ENCODE assay signal across 11 cellular contexts in the genomic region with DNA sequence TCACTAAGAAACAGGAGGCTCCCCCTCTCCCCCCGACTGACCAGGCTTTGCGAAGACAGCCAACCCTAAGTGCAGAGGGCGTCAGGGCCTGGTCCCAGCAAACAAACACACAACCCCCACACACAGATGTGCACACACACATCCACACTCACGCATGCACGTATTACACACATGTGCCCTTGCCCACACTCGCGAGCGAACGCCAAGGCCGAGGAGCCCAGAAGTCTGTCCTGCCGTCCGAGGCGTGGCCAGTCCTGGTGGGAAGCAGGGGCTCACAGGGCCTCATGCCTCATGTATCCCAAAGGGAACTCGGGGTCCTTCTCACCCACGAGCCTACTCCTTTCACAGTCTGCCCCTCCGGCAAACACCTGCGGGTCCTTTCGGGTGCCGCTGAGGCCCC. TPM values are rescaled to one million over a fixed set of nuclear protein-coding genes. Genes with fewer than 3 reads are reported as not detected.
A peak's percentile ranks its signal among the peaks of the same experiment; 100 is the strongest.
DNase-seq lines count a peak whose midpoint lies in the region; ATAC-seq and TF ChIP-seq lines count a peak whose summit lies in the region.
"Had no signal": no experiment of that assay in that cellular context is flagged by ENCODE, and none has a peak within 500 bp of the region (broad histone marks: within the 10 kb centered on the region; RNA-seq: fewer than 3 reads in every experiment).

No MANE protein-coding gene starts in this region.

- no peak overlapping the region for H3K4me3 ChIP-seq in CD4-positive, CD25-positive, alpha-beta regulatory T cell (ENCODE audit: low read depth, low read length)
- H3K4me3 ChIP-seq in HFF-Myc (replicated peaks; ENCODE audit: low read depth, low read length) (peak overlapping the region; percentile 96), adipocyte (ENCODE audit: low read length) (peak overlapping the region; percentile 87), spleen (peak overlapping the region in 3 of 8 donors; percentile 97 to 100 (median 99)), left lung (peak overlapping the region in 1 of 2 donors; percentile 80)

- no peak overlapping the region for H3K27ac ChIP-seq in CD4-positive, CD25-positive, alpha-beta regulatory T cell (ENCODE audit: insufficient read depth, low read length, poor library complexity, severe bottlenecking)
- H3K27ac ChIP-seq in spleen (no peak overlapping the region), left lung (no peak overlapping the region)
- H3K27ac ChIP-seq: adrenal gland had no signal

- TF ChIP-seq CTCF in HFF-Myc (IDR thresholded peaks at IDR 0.05; ENCODE audit: low read depth, low read length, missing control alignments) (no peak), nephron progenitor cell (IDR thresholded peaks at IDR 0.05) (no peak), spleen (IDR thresholded peaks at IDR 0.05 in 8 of 11, conservative IDR thresholded peaks at IDR 0.05 in 3 of 11) (no peak), left lung (IDR thresholded peaks at IDR 0.05) (no peak)

- H3K9me3 Mint-ChIP-seq in CD4-positive, CD25-positive, alpha-beta regulatory T cell = peaks cover 0 to 2% (median 0%) of the 10 kb centered on the region in 7 donors
- peaks cover 4% of the 10 kb centered on the region for H3K9me3 Mint-ChIP-seq in nephron progenitor cell

- H3K4me3 Mint-ChIP-seq in CD4-positive, CD25-positive, alpha-beta regulatory T cell = peak overlapping the region; percentile 62 to 87 (median 78)
- H3K4me3 Mint-ChIP-seq in nephron progenitor cell = peak overlapping the region; percentile 60

- TF ChIP-seq POLR2A in spleen (IDR thresholded peaks at IDR 0.05) = no peak

- no peak for DNase-seq in CD4-positive, CD25-positive, alpha-beta regulatory T cell
- no peak for DNase-seq in HFF-Myc (ENCODE audit: extremely low read depth, low read depth)
- no peak for DNase-seq in adipocyte (ENCODE audit: low read depth)
- no peak for DNase-seq in nephron progenitor cell
- DNase-seq in spleen = no peak
- no peak for DNase-seq in left lung
- DNase-seq in activated CD8-positive, alpha-beta memory T cell treated with anti-CD3 and anti-CD28 coated beads for 24 hours = no peak
- no peak for DNase-seq in mesenteric fat pad (ENCODE audit: low spot score)
- DNase-seq: adrenal gland, NCI-H2081 treated with DMSO at 0.1 percent for 48 hours had no signal

- intact Hi-C loops in spleen (cut with DNase I; ENCODE audit: low total_unique reads) = no loop called here
- intact Hi-C loops in left lung (cut with DNase I) = no loop called here

- peak overlapping the region; percentile 94 for H3K9ac ChIP-seq in adipocyte (ENCODE audit: low read length)

- ATAC-seq in CD4-positive, CD25-positive, alpha-beta regulatory T cell (ENCODE audit: low read depth in 2 of 2) = no peak
- no peak for ATAC-seq in left lung

- H3K36me3 ChIP-seq in CD4-positive, CD25-positive, alpha-beta regulatory T cell (ENCODE audit: control insufficient read depth, insufficient read depth, low read length) = peaks cover 32% of the 10 kb centered on the region
- H3K36me3 ChIP-seq in adipocyte (ENCODE audit: control insufficient read depth, insufficient read depth, low read length, severe bottlenecking) (peaks cover 36% of the 10 kb centered on the region), spleen (peaks cover 0 to 73% (median 50%) of the 10 kb centered on the region in 6 donors), left lung (peaks cover 0 to 53% of the 10 kb centered on the region in 2 donors)

- peaks cover 0 to 54% (median 17%) of the 10 kb centered on the region in 4 donors for H3K4me1 Mint-ChIP-seq in CD4-positive, CD25-positive, alpha-beta regulatory T cell
- H3K4me1 Mint-ChIP-seq in nephron progenitor cell = peaks cover 34% of the 10 kb centered on the region

- no peaks in the 10 kb centered on the region for H3K9me3 ChIP-seq in CD4-positive, CD25-positive, alpha-beta regulatory T cell (ENCODE audit: control insufficient read depth in 2 of 2, low read length in 2 of 2)
- H3K9me3 ChIP-seq in adipocyte (ENCODE audit: control insufficient read depth, low read length) (no peaks in the 10 kb centered on the region), spleen (no peaks in the 10 kb centered on the region), left lung (no peaks in the 10 kb centered on the region)
- H3K9me3 ChIP-seq: adrenal gland had no signal

- H3K27ac Mint-ChIP-seq in CD4-positive, CD25-positive, alpha-beta regulatory T cell = peak overlapping the region in 2 of 3 donors; percentile 84 to 96
- H3K27ac Mint-ChIP-seq in nephron progenitor cell = no peak overlapping the region

- 81 to 93% (median 90%) methylated on average over 19 of the region's 19 CpGs for WGBS in spleen, 5 donors

- H3K27me3 ChIP-seq in CD4-positive, CD25-positive, alpha-beta regulatory T cell (ENCODE audit: control insufficient read depth, insufficient read depth, low read length) = no peaks in the 10 kb centered on the region
- no peaks in the 10 kb centered on the region for H3K27me3 ChIP-seq in adipocyte (replicated peaks; ENCODE audit: control insufficient read depth, insufficient read depth, low read length)
- no peaks in the 10 kb centered on the region for H3K27me3 ChIP-seq in spleen (replicated peaks in 1 of 7)
- H3K27me3 ChIP-seq in left lung = no peaks in the 10 kb centered on the region
- H3K27me3 ChIP-seq: adrenal gland had no signal

- H3K4me1 ChIP-seq in CD4-positive, CD25-positive, alpha-beta regulatory T cell (ENCODE audit: control insufficient read depth, insufficient read depth, low read length, poor library complexity, severe bottlenecking) = peaks cover 29% of the 10 kb centered on the region
- H3K4me1 ChIP-seq in adipocyte (ENCODE audit: control insufficient read depth, insufficient read depth, low read length) (peaks cover 22% of the 10 kb centered on the region), spleen (peaks cover 13 to 89% (median 52%) of the 10 kb centered on the region in 6 donors), left lung (peaks cover 5 to 44% of the 10 kb centered on the region in 2 donors)

- peaks cover 10% of the 10 kb centered on the region for H3K36me3 Mint-ChIP-seq in CD4-positive, CD25-positive, alpha-beta regulatory T cell
- H3K36me3 Mint-ChIP-seq in nephron progenitor cell (ENCODE audit: low read depth) = peaks cover 35% of the 10 kb centered on the region

- H3K27me3 Mint-ChIP-seq in CD4-positive, CD25-positive, alpha-beta regulatory T cell = no peaks in the 10 kb centered on the region
- peaks cover 5% of the 10 kb centered on the region for H3K27me3 Mint-ChIP-seq in nephron progenitor cell (ENCODE audit: low read depth, poor library complexity)

RNA-seq across cellular contexts. Expression of a gene that starts 2.0 kb away (rescaled TPM):
- total RNA-seq in CD4-positive, CD25-positive, alpha-beta regulatory T cell = 165 TPM
- 100 to 1,000 TPM in 2 of 4 donors, 10 to 100 TPM in 2; 70.3 to 113 (median 91.6) TPM for polyA plus RNA-seq in CD4-positive, CD25-positive, alpha-beta regulatory T cell
- total RNA-seq in spleen (100 to 1,000 TPM in 4 of 7 donors, 10 to 100 TPM in 3; 87.2 to 145 (median 114) TPM), left lung (100 to 1,000 TPM; 152 to 166 TPM), mesenteric fat pad (144 TPM)
- polyA plus RNA-seq in spleen = 10 to 100 TPM; 39.1 to 84.2 (median 49.4) TPM

RNA-seq across cellular contexts. Expression of a gene that starts 2.3 kb away (rescaled TPM):
- 10.0 TPM for total RNA-seq in CD4-positive, CD25-positive, alpha-beta regulatory T cell
- polyA plus RNA-seq in CD4-positive, CD25-positive, alpha-beta regulatory T cell = 10 to 100 TPM in 1 of 4 donors, 1 to 10 TPM in 3; 4.0 to 11.5 (median 7.3) TPM
- 10 to 100 TPM; 13.2 to 25.1 (median 19.3) TPM for total RNA-seq in spleen
- 10 to 100 TPM in 2 of 3 donors, 1 to 10 TPM in 1; 7.9 to 16.6 (median 12.1) TPM for polyA plus RNA-seq in spleen
- total RNA-seq in left lung = 10 to 100 TPM; 12.6 to 25.2 TPM
- total RNA-seq in mesenteric fat pad = 14.1 TPM

RNA-seq across cellular contexts. Expression of a gene that starts 15.8 kb away (rescaled TPM):
- 65.8 TPM for total RNA-seq in CD4-positive, CD25-positive, alpha-beta regulatory T cell
- 10 to 100 TPM; 19.0 to 50.2 (median 32.2) TPM for polyA plus RNA-seq in CD4-positive, CD25-positive, alpha-beta regulatory T cell
- total RNA-seq in spleen = 10 to 100 TPM in 5 of 7 donors, 1 to 10 TPM in 2; 6.6 to 18.9 (median 12.5) TPM
- 10 to 100 TPM; 14.7 to 23.4 (median 14.7) TPM for polyA plus RNA-seq in spleen
- 1 to 10 TPM; 2.8 to 3.5 TPM for total RNA-seq in left lung
- 10.7 TPM for total RNA-seq in mesenteric fat pad
- total RNA-seq: temporal lobe had no signal

RNA-seq across cellular contexts. Expression of a gene that starts 16.8 kb away (rescaled TPM):
- 6.2 TPM for total RNA-seq in CD4-positive, CD25-positive, alpha-beta regulatory T cell
- polyA plus RNA-seq in CD4-positive, CD25-positive, alpha-beta regulatory T cell = under 1 TPM in 1 of 4 donors, not detected in 3; 0.39 TPM
- 1 to 10 TPM in 3 of 7 donors, under 1 TPM in 1, not detected in 3; 0.87 to 3.6 (median 1.8) TPM for total RNA-seq in spleen
- 1 to 10 TPM; 1.3 to 5.5 (median 1.4) TPM for polyA plus RNA-seq in spleen
- 1 to 10 TPM; 1.2 to 2.2 TPM for total RNA-seq in left lung
- total RNA-seq in mesenteric fat pad = 2.9 TPM

RNA-seq across cellular contexts. Expression of a gene that starts 23.4 kb away (rescaled TPM):
- total RNA-seq in CD4-positive, CD25-positive, alpha-beta regulatory T cell = 47.8 TPM
- 10 to 100 TPM; 17.4 to 54.5 (median 25.2) TPM for polyA plus RNA-seq in CD4-positive, CD25-positive, alpha-beta regulatory T cell
- total RNA-seq in spleen (1 to 10 TPM; 5.2 to 9.9 (median 7.5) TPM), left lung (1 to 10 TPM; 1.1 to 1.3 TPM), mesenteric fat pad (0.80 TPM)
- 10 to 100 TPM in 1 of 3 donors, 1 to 10 TPM in 2; 7.2 to 16.3 (median 9.3) TPM for polyA plus RNA-seq in spleen
- total RNA-seq: temporal lobe had no signal
